ENCODE assay signal across 8 cellular contexts in the genomic region with DNA sequence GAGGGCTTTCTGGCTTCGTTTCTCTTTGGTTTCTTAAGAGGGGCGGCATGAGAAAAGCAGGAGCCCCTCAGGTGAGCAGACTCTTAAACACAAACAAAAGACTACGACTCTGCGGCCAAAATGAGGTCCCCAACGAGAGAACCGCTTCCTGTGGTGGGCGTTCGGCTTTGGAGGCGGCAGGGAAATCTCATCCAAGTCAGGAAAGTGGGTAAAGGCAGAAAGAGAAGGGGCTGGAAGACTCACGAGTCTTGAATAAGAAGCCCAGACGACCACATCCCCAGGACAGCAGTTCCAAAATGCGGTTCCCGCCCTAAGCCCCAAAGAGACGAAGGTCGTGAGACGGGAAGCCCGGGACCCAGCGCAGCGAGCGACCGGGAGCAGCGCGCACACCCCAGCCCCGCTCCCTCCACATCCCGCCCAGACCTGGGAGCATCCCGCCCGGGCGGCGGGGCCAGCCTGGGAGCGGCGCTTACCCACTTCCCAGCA. TPM values are rescaled to one million over a fixed set of nuclear protein-coding genes. Genes with fewer than 3 reads are reported as not detected.
DNase-seq lines count a peak whose midpoint lies in the region; ATAC-seq and TF ChIP-seq lines count a peak whose summit lies in the region.

No MANE protein-coding gene starts in this region.

- peak overlapping the region; percentile 83 for H3K27ac ChIP-seq in AG04450 (ENCODE audit: low read depth, low read length)

- H3K27ac Mint-ChIP-seq in brain (peak overlapping the region; percentile 98 to 99 (median 99)), memory B cell (peak overlapping the region; percentile 94)
- H3K27ac Mint-ChIP-seq in stimulated activated naive B cell treated with anti-CD40 and anti-IgM and Interleukin-4, amounts not matched to agents 10 μg/mL and 1 μg/mL and 100 μg/mL, for 72 hours, result peak overlapping the region; percentile 85

- H3K9me3 ChIP-seq in AG04450 (ENCODE audit: control insufficient read depth, insufficient read depth, low read length), result peaks cover 10% of the 10 kb centered on the region
- H3K9me3 ChIP-seq in NT2/D1 (ENCODE audit: insufficient read depth, low read length), result peaks cover 21% of the 10 kb centered on the region; the same call in 1 of the 2 replicates

- POLR2A ChIA-PET in AG04450 (lab: Yijun Ruan, JAX), result interaction anchor here (0.6 to 2.6 kb wide), 40 partner anchors 8 to 529 kb away, joined by 3 to 64 read pairs (median 6); a partner anchor contains a TSS

- peaks cover 60% of the 10 kb centered on the region for H3K4me1 Mint-ChIP-seq in brain
- peaks cover 8% of the 10 kb centered on the region for H3K4me1 Mint-ChIP-seq in memory B cell
- peaks cover 4 to 23% of the 10 kb centered on the region in 2 donors for H3K4me1 Mint-ChIP-seq in stimulated activated naive B cell treated with anti-CD40 and anti-IgM and Interleukin-4, amounts not matched to agents 10 μg/mL and 1 μg/mL and 100 μg/mL, for 72 hours

- peak overlapping the region; percentile 92 for H3K4me3 ChIP-seq in AG04450 (ENCODE audit: low read depth, low read length)
- peak overlapping the region; percentile 86 for H3K4me3 ChIP-seq in NT2/D1 (ENCODE audit: insufficient read length, low read depth)

- peaks cover 9% of the 10 kb centered on the region for H3K27me3 Mint-ChIP-seq in brain
- no peaks in the 10 kb centered on the region for H3K27me3 Mint-ChIP-seq in memory B cell
- no peaks in the 10 kb centered on the region for H3K27me3 Mint-ChIP-seq in stimulated activated naive B cell treated with anti-CD40 and anti-IgM and Interleukin-4, amounts not matched to agents 10 μg/mL and 1 μg/mL and 100 μg/mL, for 72 hours

- H3K4me3 Mint-ChIP-seq in brain, result peak overlapping the region; percentile 97 to 100 (median 98)
- peak overlapping the region; percentile 96 for H3K4me3 Mint-ChIP-seq in memory B cell
- H3K4me3 Mint-ChIP-seq in stimulated activated naive B cell treated with anti-CD40 and anti-IgM and Interleukin-4, amounts not matched to agents 10 μg/mL and 1 μg/mL and 100 μg/mL, for 72 hours, result peak overlapping the region; percentile 100

- ATAC-seq in GM19463 (IDR thresholded peaks at IDR 0.05; ENCODE audit: unreplicated experiment), result peak; percentile 12
- ATAC-seq in memory B cell (ENCODE audit: low read depth), result peak; percentile 10
- ATAC-seq in stimulated activated naive B cell treated with anti-CD40 and anti-IgM and Interleukin-4, amounts not matched to agents 10 μg/mL and 1 μg/mL and 100 μg/mL, for 72 hours (replicated peaks), result peak; percentile 14 to 19
- no peak for ATAC-seq in GM21360 (IDR thresholded peaks at IDR 0.05; ENCODE audit: unreplicated experiment)

- no peaks in the 10 kb centered on the region for H3K4me1 ChIP-seq in NT2/D1 (ENCODE audit: insufficient read depth, insufficient read length)

- H3K9me3 Mint-ChIP-seq in brain (peaks cover 15 to 27% (median 19%) of the 10 kb centered on the region in 5 experiments), memory B cell (peaks cover 5% of the 10 kb centered on the region)
- peaks cover 7 to 12% of the 10 kb centered on the region in 2 donors for H3K9me3 Mint-ChIP-seq in stimulated activated naive B cell treated with anti-CD40 and anti-IgM and Interleukin-4, amounts not matched to agents 10 μg/mL and 1 μg/mL and 100 μg/mL, for 72 hours

- peak overlapping the region; percentile 92 for H3K9ac ChIP-seq in NT2/D1 (ENCODE audit: insufficient read length, low read depth)

- peaks cover 45% of the 10 kb centered on the region for H3K36me3 Mint-ChIP-seq in brain
- peaks cover 11% of the 10 kb centered on the region for H3K36me3 Mint-ChIP-seq in memory B cell
- peaks cover 19 to 24% of the 10 kb centered on the region in 2 donors for H3K36me3 Mint-ChIP-seq in stimulated activated naive B cell treated with anti-CD40 and anti-IgM and Interleukin-4, amounts not matched to agents 10 μg/mL and 1 μg/mL and 100 μg/mL, for 72 hours

- H3K36me3 ChIP-seq in NT2/D1 (ENCODE audit: insufficient read depth, insufficient read length, low read length), result peaks cover 9% of the 10 kb centered on the region

- CTCF ChIA-PET in AG04450 (lab: Charles Lee), result interaction anchor here (1.4 kb wide), 1 partner anchor 58 kb away, joined by 6 read pairs; no protein-coding TSS in a partner anchor

- no peak for TF ChIP-seq CTCF in AG04450 (IDR thresholded peaks at IDR 0.05; ENCODE audit: low read depth, low read length)
- TF ChIP-seq CTCF in brain (conservative IDR thresholded peaks at IDR 0.05), result no peak

- H3K27me3 ChIP-seq in AG04450 (ENCODE audit: control insufficient read depth, insufficient read depth, low read length) (no peaks in the 10 kb centered on the region), NT2/D1 (ENCODE audit: insufficient read depth, insufficient read length) (no peaks in the 10 kb centered on the region)

- DNase-seq in AG04450 (ENCODE audit: low read depth, low spot score) (no peak), NT2/D1 (ENCODE audit: low read depth, low spot score) (no peak), memory B cell (ENCODE audit: low spot score in 2 of 2) (peak in 1 of 2 donors; percentile 22)
- DNase-seq in stimulated activated naive B cell treated with anti-CD40 and anti-IgM and Interleukin-4, amounts not matched to agents 10 μg/mL and 1 μg/mL and 100 μg/mL, for 72 hours, result no peak
- no peak for DNase-seq in effector CD8-positive, alpha-beta T cell (lab: John Stamatoyannopoulos, UW)

RNA-seq across cellular contexts. Expression of a gene that starts 0.4 kb away (rescaled TPM):
- polyA plus RNA-seq in AG04450 (2011; rRNA removed) (87.8 and 117 TPM in 2 replicates), brain (ENCODE audit: insufficient read depth, low read depth, low replicate concordance) (6.0 TPM)
- 86.4 and 146 TPM in 2 replicates for polyA minus RNA-seq in AG04450 (2011; rRNA and poly(A)+ RNA removed)

Comparison
In these comparisons a context has a peak if more than half of its experiments do, and no peak if none do; other contexts are left out.
1. RNA of a gene that starts 0.4 kb away (polyA plus RNA-seq): 87.8 to 117 TPM in AG04450; 6.0 TPM in brain (single experiment); every median in the first group is over 10 times any median in the second.
2. Peak in every context shown above with its lines, with median percentiles within 50 percentile points of each other: H3K27ac Mint-ChIP-seq and H3K4me3 Mint-ChIP-seq.